Comparison of ENCODE assay signal across 22 cellular contexts in the genomic region with DNA sequence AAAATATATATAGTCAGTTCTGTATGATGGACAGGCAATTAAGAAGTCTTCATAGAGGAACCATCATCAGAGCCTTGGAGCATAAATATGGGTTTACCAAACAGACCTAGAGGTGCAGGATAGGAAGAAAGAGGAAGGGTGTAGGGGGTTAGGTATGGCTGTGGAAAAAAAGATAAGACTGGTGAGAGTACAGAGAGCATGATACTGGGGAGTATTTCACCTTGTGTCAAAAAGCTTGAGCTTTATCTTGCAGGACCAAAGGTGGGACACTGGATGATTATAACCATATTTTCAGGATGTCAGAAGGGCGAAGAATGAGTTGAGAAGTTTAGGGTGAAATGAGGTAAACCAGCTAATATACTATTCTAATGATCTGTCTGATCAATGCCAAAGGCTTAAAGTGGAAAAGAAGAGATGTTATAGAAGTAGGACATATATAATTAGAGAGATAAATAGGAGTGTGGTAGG. TPM values are rescaled to one million over a fixed set of nuclear protein-coding genes. Genes with fewer than 3 reads are reported as not detected.
DNase-seq lines count a peak whose midpoint lies in the region; TF ChIP-seq lines count a peak whose summit lies in the region.
"Had no signal": no experiment of that assay in that cellular context is flagged by ENCODE, and none has a peak within 500 bp of the region (broad histone marks: within the 10 kb centered on the region; RNA-seq: fewer than 3 reads in every experiment).

No MANE protein-coding gene starts in this region.

- H3K27ac Mint-ChIP-seq in CD8-positive, alpha-beta memory T cell = no peak overlapping the region
- H3K27ac Mint-ChIP-seq: B cell; CD4-positive, alpha-beta T cell; CD8-positive, alpha-beta T cell had no signal

- H3K9me3 ChIP-seq in CD8-positive, alpha-beta memory T cell (ENCODE audit: low read length) = no peaks in the 10 kb centered on the region
- H3K9me3 ChIP-seq in PC-9 (ENCODE audit: insufficient read depth, low read depth) (no peaks in the 10 kb centered on the region; the same call in 1 of the 2 replicates), esophagus muscularis mucosa (peaks cover 0 to 14% (median 4%) of the 10 kb centered on the region in 4 donors), mammary epithelial cell (replicated peaks; ENCODE audit: insufficient read depth, low read length) (no peaks in the 10 kb centered on the region)

- WGBS in esophagus muscularis mucosa = 60% methylated on average over 1 of the region's 1 CpG
- 50% methylated on average over 1 of the region's 1 CpG for WGBS in mammary epithelial cell (ENCODE audit: low coverage, missing lambda C conversion rate)

- H3K27me3 ChIP-seq in CD8-positive, alpha-beta memory T cell (ENCODE audit: insufficient read depth, low read length, poor library complexity, severe bottlenecking) = no peaks in the 10 kb centered on the region
- peaks cover 39% of the 10 kb centered on the region for H3K27me3 ChIP-seq in PC-9 (ENCODE audit: insufficient read depth, low read depth)
- H3K27me3 ChIP-seq in esophagus muscularis mucosa = peaks cover 0 to under 1% (median 0%) of the 10 kb centered on the region in 4 donors
- peaks cover 12% of the 10 kb centered on the region for H3K27me3 ChIP-seq in mammary epithelial cell (ENCODE audit: insufficient read depth, low read length)
- H3K27me3 ChIP-seq: BLaER1 treated with 17β-estradiol and CSF1 and Interleukin-3, amounts not matched to agents 10 nM and 100 nM had no signal

- H3K27me3 Mint-ChIP-seq in CD8-positive, alpha-beta memory T cell = peaks cover 7 to 20% of the 10 kb centered on the region in 2 donors

- TF ChIP-seq CTCF in PC-9 (conservative IDR thresholded peaks at IDR 0.05) (no peak), esophagus muscularis mucosa (IDR thresholded peaks at IDR 0.05) (no peak), mammary epithelial cell (conservative IDR thresholded peaks at IDR 0.05 in 1 of 2, IDR thresholded peaks at IDR 0.05 in 1 of 2; ENCODE audit: extremely low read depth in 1 of 2, insufficient read depth in 1 of 2, low read depth in 1 of 2, low read length in 2 of 2) (no peak)

- in situ Hi-C loops in mammary epithelial cell (cut with MboI; ENCODE audit: low sequenced_read_pairs in 2 of 2) = no loop called here

- POLR2A ChIA-PET in CD8-positive, alpha-beta memory T cell (lab: Charles Lee) = no interaction called here
- POLR2A ChIA-PET in PC-9 (lab: Charles Lee; ENCODE audit: unreplicated experiment) = no interaction called here

- H3K4me2 ChIP-seq in PC-9 = no peak overlapping the region
- no peak overlapping the region for H3K4me2 ChIP-seq in mammary epithelial cell (ENCODE audit: insufficient read depth, low read depth, low read length)
- H3K4me2 ChIP-seq: A549; BLaER1 treated with 17β-estradiol and CSF1 and Interleukin-3, amounts not matched to agents 10 nM and 100 nM had no signal

- no TSS peak for BruUV-seq in PC-9 (replicated peaks; lab: Mats Ljungman, UMichigan)
- no TSS peak for BruUV-seq in mammary epithelial cell (replicated peaks; lab: Mats Ljungman, UMichigan)

- no peak overlapping the region for H3K9ac ChIP-seq in mammary epithelial cell (ENCODE audit: insufficient read depth, low read length)
- H3K9ac ChIP-seq: BLaER1 treated with 17β-estradiol and CSF1 and Interleukin-3, amounts not matched to agents 10 nM and 100 nM had no signal

- no peaks in the 10 kb centered on the region for H3K36me3 ChIP-seq in CD8-positive, alpha-beta memory T cell (ENCODE audit: insufficient read depth, low read length)
- H3K36me3 ChIP-seq in PC-9 (ENCODE audit: low read depth) (no peaks in the 10 kb centered on the region), esophagus muscularis mucosa (no peaks in the 10 kb centered on the region), mammary epithelial cell (ENCODE audit: insufficient read depth, low read length) (no peaks in the 10 kb centered on the region)
- H3K36me3 ChIP-seq: BLaER1 treated with 17β-estradiol and CSF1 and Interleukin-3, amounts not matched to agents 10 nM and 100 nM had no signal

- peak overlapping the region; percentile 12 for H3K27ac ChIP-seq in CD8-positive, alpha-beta memory T cell (ENCODE audit: low read depth, low read length)
- H3K27ac ChIP-seq in PC-9 (no peak overlapping the region), esophagus muscularis mucosa (replicated peaks in 1 of 4) (no peak overlapping the region), mammary epithelial cell (ENCODE audit: insufficient read depth, low read depth, low read length) (no peak overlapping the region)
- H3K27ac ChIP-seq: 22Rv1; A549; BLaER1 treated with 17β-estradiol and CSF1 and Interleukin-3, amounts not matched to agents 10 nM and 100 nM; C4-2B had no signal

- no peaks in the 10 kb centered on the region for H3K4me1 ChIP-seq in CD8-positive, alpha-beta memory T cell (ENCODE audit: insufficient read depth, low read length)
- H3K4me1 ChIP-seq in PC-9 (replicated peaks; ENCODE audit: insufficient read depth) = no peaks in the 10 kb centered on the region
- no peaks in the 10 kb centered on the region for H3K4me1 ChIP-seq in esophagus muscularis mucosa
- no peaks in the 10 kb centered on the region for H3K4me1 ChIP-seq in mammary epithelial cell (ENCODE audit: insufficient read depth, low read length)
- H3K4me1 ChIP-seq: A549 had no signal

- no peak for TF ChIP-seq EP300 in esophagus muscularis mucosa (IDR thresholded peaks at IDR 0.05)

- intact Hi-C loops in PC-9 (cut with micrococcal nuclease; ENCODE audit: unreplicated experiment) (no loop called here), esophagus muscularis mucosa (cut with DNase I) (no loop called here), mammary epithelial cell (cut with micrococcal nuclease) (no loop called here)

- TF ChIP-seq POLR2A in esophagus muscularis mucosa (IDR thresholded peaks at IDR 0.05; ENCODE audit: low read depth) = no peak

- no peaks in the 10 kb centered on the region for H3K9me2 ChIP-seq in PC-9 (ENCODE audit: insufficient read depth)

- H3F3A ChIP-seq in PC-9 (ENCODE audit: insufficient read depth, low read depth) = no peaks in the 10 kb centered on the region

- H2AFZ ChIP-seq in PC-9 = 0 out of 2 replicates have a peak overlapping the region, but pooled peaks have one; percentile 24
- no peak overlapping the region for H2AFZ ChIP-seq in mammary epithelial cell (ENCODE audit: low read depth, low read length)

- CTCF ChIA-PET in CD8-positive, alpha-beta memory T cell (lab: Charles Lee) = no interaction called here
- CTCF ChIA-PET in PC-9 (lab: Charles Lee) (no interaction called here), mammary epithelial cell (lab: Charles Lee; ENCODE audit: low non-redundant PET) (no interaction called here)

- H3K4me3 Mint-ChIP-seq in CD8-positive, alpha-beta memory T cell = no peak overlapping the region
- H3K4me3 Mint-ChIP-seq: B cell; CD4-positive, alpha-beta T cell; CD8-positive, alpha-beta T cell had no signal

- no peak overlapping the region for H3K4me3 ChIP-seq in CD8-positive, alpha-beta memory T cell (ENCODE audit: low read length)
- no peak overlapping the region for H3K4me3 ChIP-seq in PC-9
- H3K4me3 ChIP-seq in esophagus muscularis mucosa = no peak overlapping the region
- H3K4me3 ChIP-seq in mammary epithelial cell (replicated peaks in 1 of 3; ENCODE audit: insufficient read depth in 1 of 3, low read depth in 2 of 3, low read length in 3 of 3) = no peak overlapping the region
- H3K4me3 ChIP-seq: A549; BLaER1 treated with 17β-estradiol and CSF1 and Interleukin-3, amounts not matched to agents 10 nM and 100 nM; GM12878 had no signal

- H3K79me2 ChIP-seq in PC-9 (ENCODE audit: low read depth) (no peaks in the 10 kb centered on the region), mammary epithelial cell (ENCODE audit: insufficient read depth, low read length) (no peaks in the 10 kb centered on the region)

- H3K9me3 Mint-ChIP-seq in CD8-positive, alpha-beta memory T cell = peaks cover 0 to 5% (median 0%) of the 10 kb centered on the region in 5 donors
- H3K9me3 Mint-ChIP-seq: CD4-positive, alpha-beta T cell had no signal

- H4K20me1 ChIP-seq in PC-9 (ENCODE audit: insufficient read depth) = no peaks in the 10 kb centered on the region
- H4K20me1 ChIP-seq in mammary epithelial cell (ENCODE audit: insufficient read depth, low read length) = no peaks in the 10 kb centered on the region
- H4K20me1 ChIP-seq: BLaER1 treated with 17β-estradiol and CSF1 and Interleukin-3, amounts not matched to agents 10 nM and 100 nM had no signal

- no peaks in the 10 kb centered on the region for H3K4me1 Mint-ChIP-seq in CD8-positive, alpha-beta memory T cell
- H3K4me1 Mint-ChIP-seq: B cell had no signal

- DNase-seq in CD8-positive, alpha-beta memory T cell = no peak
- no peak for DNase-seq in PC-9
- peak; percentile 19 for DNase-seq in esophagus muscularis mucosa (ENCODE audit: extremely low spot score)
- DNase-seq in NOMO-1 (lab: John Stamatoyannopoulos, UW; ENCODE audit: unreplicated experiment in 2 of 2) = no peak
- DNase-seq in mammary epithelial cell = no peak
- DNase-seq: AML-193; CD4-positive, alpha-beta T cell; CD8-positive, alpha-beta T cell; COR-L47; DMS 273 treated with DMSO at 0.1 percent for 48 hours; DMS153; DMS53; DMS79; DND-41; EL; GDM1 had no signal

- no peaks in the 10 kb centered on the region for H3K36me3 Mint-ChIP-seq in CD8-positive, alpha-beta memory T cell
- H3K36me3 Mint-ChIP-seq: CD8-positive, alpha-beta T cell had no signal

- dilution Hi-C loops in mammary epithelial cell (cut with HindIII; ENCODE audit: low sequenced_read_pairs) = no loop called here

RNA-seq across cellular contexts. Expression of gene MRPL32, which starts 54.6 kb away (rescaled TPM):
- total RNA-seq in CD8-positive, alpha-beta memory T cell = 10 to 100 TPM; 74.6 to 79.5 TPM
- 49.9 TPM for polyA plus RNA-seq in CD8-positive, alpha-beta memory T cell
- 45.5 and 50.6 TPM in 2 replicates for total RNA-seq in PC-9 (2021)
- total RNA-seq in esophagus muscularis mucosa = 10 to 100 TPM; 40.5 to 63.3 (median 45.8) TPM
- total RNA-seq in mammary epithelial cell = 10 to 100 TPM; 29.2 to 77.0 TPM
- polyA plus RNA-seq in mammary epithelial cell = 66.5 TPM
- polyA minus RNA-seq in mammary epithelial cell = 0.93 TPM

RNA-seq across cellular contexts. Expression of gene PSMA2, which starts 54.8 kb away (rescaled TPM):
- total RNA-seq in CD8-positive, alpha-beta memory T cell = 100 to 1,000 TPM; 176 to 179 TPM
- 238 TPM for polyA plus RNA-seq in CD8-positive, alpha-beta memory T cell
- total RNA-seq in PC-9 (2021) = 120 and 175 TPM in 2 replicates
- 10 to 100 TPM; 29.7 to 73.5 (median 57.7) TPM for total RNA-seq in esophagus muscularis mucosa
- total RNA-seq in mammary epithelial cell = 10 to 100 TPM; 54.0 to 97.0 TPM
- 140 TPM for polyA plus RNA-seq in mammary epithelial cell
- polyA minus RNA-seq in mammary epithelial cell = 10.1 TPM
